9 cellular contexts compared by ENCODE assay signal in genomic region chr14:64569108-64570045, GRCh38. TPM values are rescaled to one million over a fixed set of nuclear protein-coding genes. Genes with fewer than 3 reads are reported as not detected.
DNase-seq lines count a peak whose midpoint lies in the region; ATAC-seq and TF ChIP-seq lines count a peak whose summit lies in the region.
"Had no signal": no experiment of that assay in that cellular context is flagged by ENCODE, and none has a peak within 500 bp of the region (broad histone marks: within the 10 kb centered on the region; RNA-seq: fewer than 3 reads in every experiment).

No MANE protein-coding gene starts in this region.

- DNase-seq in LHCN-M2 (ENCODE audit: low read depth), result peak; percentile 88
- DNase-seq in choroid plexus epithelial cell (ENCODE audit: low read depth), result peak; percentile 86
- no peak for DNase-seq in left lobe of liver (ENCODE audit: low spot score)
- no peak for DNase-seq in CD4-positive, alpha-beta memory T cell
- no peak for DNase-seq in activated naive CD4-positive, alpha-beta T cell treated with anti-CD3 and anti-CD28 coated beads for 36 hours
- DNase-seq in ecto neural progenitor cell (ENCODE audit: low spot score), result no peak

- no peaks in the 10 kb centered on the region for H3K9me3 Mint-ChIP-seq in CD4-positive, alpha-beta memory T cell
- H3K9me3 Mint-ChIP-seq in activated naive CD4-positive, alpha-beta T cell treated with anti-CD3 and anti-CD28 coated beads for 36 hours, result peaks cover 1% of the 10 kb centered on the region

- no peak overlapping the region for H3K4me3 Mint-ChIP-seq in CD4-positive, alpha-beta memory T cell
- H3K4me3 Mint-ChIP-seq in activated naive CD4-positive, alpha-beta T cell treated with anti-CD3 and anti-CD28 coated beads for 36 hours, result no peak overlapping the region

- intact Hi-C loops in CD4-positive, alpha-beta memory T cell (cut with micrococcal nuclease), result no loop called here
- intact Hi-C loops in activated naive CD4-positive, alpha-beta T cell treated with anti-CD3 and anti-CD28 coated beads for 36 hours (cut with micrococcal nuclease), result no loop called here

- no peak overlapping the region for H3K27ac Mint-ChIP-seq in CD4-positive, alpha-beta memory T cell
- H3K27ac Mint-ChIP-seq in activated naive CD4-positive, alpha-beta T cell treated with anti-CD3 and anti-CD28 coated beads for 36 hours, result no peak overlapping the region

- CTCF ChIA-PET in CD4-positive, alpha-beta memory T cell (lab: Charles Lee; ENCODE audit: partially characterized antibody), result no interaction called here
- CTCF ChIA-PET in activated naive CD4-positive, alpha-beta T cell treated with anti-CD3 and anti-CD28 coated beads for 36 hours (lab: Charles Lee), result interaction anchor here (0.6 kb wide), 1 partner anchor 95 kb away, joined by 3 read pairs; no protein-coding TSS in a partner anchor

- no peaks in the 10 kb centered on the region for H3K4me1 Mint-ChIP-seq in CD4-positive, alpha-beta memory T cell
- H3K4me1 Mint-ChIP-seq in activated naive CD4-positive, alpha-beta T cell treated with anti-CD3 and anti-CD28 coated beads for 36 hours (ENCODE audit: low read depth), result no peaks in the 10 kb centered on the region

- POLR2A ChIA-PET in CD4-positive, alpha-beta memory T cell (lab: Charles Lee; ENCODE audit: partially characterized antibody), result no interaction called here

- peaks cover 4 to 30% (median 24%) of the 10 kb centered on the region in 5 donors for H3K4me1 ChIP-seq in subcutaneous abdominal adipose tissue (ENCODE audit: control insufficient read depth in 5 of 5, insufficient read depth in 5 of 5, low read length in 5 of 5)
- H3K4me1 ChIP-seq in CD4-positive, alpha-beta memory T cell (ENCODE audit: insufficient read depth, low read length), result no peaks in the 10 kb centered on the region

- ATAC-seq in left lobe of liver (peak; percentile 29), HG03571 (IDR thresholded peaks at IDR 0.05; ENCODE audit: unreplicated experiment) (no peak)
- ATAC-seq: K562 had no signal

- no peaks in the 10 kb centered on the region for H3K27me3 ChIP-seq in subcutaneous abdominal adipose tissue (ENCODE audit: control insufficient read depth in 5 of 5, insufficient read depth in 4 of 5, low read length in 5 of 5)
- no peaks in the 10 kb centered on the region for H3K27me3 ChIP-seq in CD4-positive, alpha-beta memory T cell (ENCODE audit: insufficient read depth, low read length)

- H3K9me3 ChIP-seq in subcutaneous abdominal adipose tissue (ENCODE audit: control insufficient read depth in 5 of 5, low read length in 5 of 5), result no peaks in the 10 kb centered on the region
- no peaks in the 10 kb centered on the region for H3K9me3 ChIP-seq in CD4-positive, alpha-beta memory T cell (ENCODE audit: control insufficient read depth in 1 of 2, low read length in 2 of 2)

- H3K27me3 Mint-ChIP-seq in CD4-positive, alpha-beta memory T cell, result peaks cover 0 to 3% of the 10 kb centered on the region in 2 donors
- peaks cover 2% of the 10 kb centered on the region for H3K27me3 Mint-ChIP-seq in activated naive CD4-positive, alpha-beta T cell treated with anti-CD3 and anti-CD28 coated beads for 36 hours (ENCODE audit: low read depth)

- no peaks in the 10 kb centered on the region for H3K36me3 ChIP-seq in subcutaneous abdominal adipose tissue (ENCODE audit: control insufficient read depth in 5 of 5, insufficient read depth in 5 of 5, low read length in 5 of 5)
- no peaks in the 10 kb centered on the region for H3K36me3 ChIP-seq in CD4-positive, alpha-beta memory T cell (ENCODE audit: insufficient read depth, low read length)

- no peak overlapping the region for H3K9ac ChIP-seq in subcutaneous abdominal adipose tissue (ENCODE audit: low read length in 5 of 5)

- TF ChIP-seq CTCF in choroid plexus epithelial cell (conservative IDR thresholded peaks at IDR 0.05; ENCODE audit: low read depth, low read length), result no peak

- H3K4me3 ChIP-seq in choroid plexus epithelial cell (ENCODE audit: low read depth, low read length) (no peak overlapping the region), subcutaneous abdominal adipose tissue (ENCODE audit: low read depth in 1 of 5, low read length in 5 of 5) (no peak overlapping the region)
- H3K4me3 ChIP-seq in CD4-positive, alpha-beta memory T cell (ENCODE audit: low read length in 2 of 2), result no peak overlapping the region
- H3K4me3 ChIP-seq: K562 had no signal

- no peaks in the 10 kb centered on the region for H3K36me3 Mint-ChIP-seq in CD4-positive, alpha-beta memory T cell
- H3K36me3 Mint-ChIP-seq in activated naive CD4-positive, alpha-beta T cell treated with anti-CD3 and anti-CD28 coated beads for 36 hours (ENCODE audit: low read depth), result no peaks in the 10 kb centered on the region

- H3K27ac ChIP-seq in subcutaneous abdominal adipose tissue (ENCODE audit: low read depth, low read length), result peak overlapping the region; percentile 72
- no peak overlapping the region for H3K27ac ChIP-seq in CD4-positive, alpha-beta memory T cell (ENCODE audit: low read depth, low read length)

RNA-seq across cellular contexts. Expression of gene PPP1R36, which starts 19.6 kb away (rescaled TPM):
- total RNA-seq in LHCN-M2 (2014; rRNA removed), result 0.58 and 1.1 TPM in 2 replicates
- 0.78 TPM for polyA plus RNA-seq in LHCN-M2 (2012)
- total RNA-seq in left lobe of liver, result 0.18 TPM
- total RNA-seq in CD4-positive, alpha-beta memory T cell, result not detected
- polyA plus RNA-seq in CD4-positive, alpha-beta memory T cell, result under 1 TPM in 1 of 2 donors, not detected in 1; 0.49 TPM
- not detected for total RNA-seq in activated naive CD4-positive, alpha-beta T cell treated with anti-CD3 and anti-CD28 coated beads for 36 hours
- polyA plus RNA-seq: K562 had no signal

RNA-seq across cellular contexts. Expression of gene HSPA2, which starts 28.8 kb away (rescaled TPM):
- total RNA-seq in LHCN-M2 (2014; rRNA removed) (16.7 TPM in 2 replicates), left lobe of liver (1.3 TPM)
- polyA plus RNA-seq in LHCN-M2 (2012), result 18.8 TPM
- total RNA-seq in CD4-positive, alpha-beta memory T cell, result 1 to 10 TPM; 1.3 to 1.5 TPM
- under 1 TPM; 0.37 to 0.45 TPM for polyA plus RNA-seq in CD4-positive, alpha-beta memory T cell
- 1 to 10 TPM; 4.1 to 5.1 TPM for total RNA-seq in activated naive CD4-positive, alpha-beta T cell treated with anti-CD3 and anti-CD28 coated beads for 36 hours
- total RNA-seq: K562 had no signal
- polyA plus RNA-seq: K562 had no signal

Comparison
In these comparisons a context has a peak if more than half of its experiments do, and no peak if none do; other contexts are left out.
1. DNase-seq: peak in LHCN-M2 (single experiment) and choroid plexus epithelial cell (single experiment); none in left lobe of liver (single experiment), CD4-positive, alpha-beta memory T cell (0 of 5), activated naive CD4-positive, alpha-beta T cell treated with anti-CD3 and anti-CD28 coated beads for 36 hours (single experiment) and ecto neural progenitor cell (single experiment).